ENCODE assay signal across 12 cellular contexts in genomic region chr11:121892131-121892681, GRCh38.
A peak's percentile ranks its signal among the peaks of the same experiment; 100 is the strongest.
DNase-seq lines count a peak whose midpoint lies in the region; ATAC-seq lines count a peak whose summit lies in the region.
"Had no signal": no experiment of that assay in that cellular context is flagged by ENCODE, and none has a peak within 500 bp of the region (broad histone marks: within the 10 kb centered on the region; RNA-seq: fewer than 3 reads in every experiment).

No MANE protein-coding gene starts in this region.

- peak; percentile 67 for DNase-seq in HT1080 (ENCODE audit: low read depth)
- peak; percentile 10 for DNase-seq in amniotic stem cell (lab: John Stamatoyannopoulos, UW)
- DNase-seq in foreskin melanocyte = peak; percentile 19
- peak; percentile 55 for DNase-seq in renal cortical epithelial cell (ENCODE audit: low read depth)
- DNase-seq: activated B cell treated with CpG ODN at 0.5 μM for 24 hours, activated gamma-delta T cell treated with Interleukin-2 at 50 U/mL for 16 hours, NCI-H1048 had no signal

- ATAC-seq in HG03175 (IDR thresholded peaks at IDR 0.05; ENCODE audit: unreplicated experiment) = no peak
- no peak for ATAC-seq in GM19397 (IDR thresholded peaks at IDR 0.05; ENCODE audit: unreplicated experiment)
- no peak for ATAC-seq in GM21526 (IDR thresholded peaks at IDR 0.05; ENCODE audit: low FRiP score, unreplicated experiment)
- no peak for ATAC-seq in GM21825 (IDR thresholded peaks at IDR 0.05; ENCODE audit: unreplicated experiment)
- ATAC-seq: HCT116 had no signal

Comparison
In these comparisons a context has a peak if more than half of its experiments do, and no peak if none do; other contexts are left out.
1. DNase-seq: peak in every context shown above with its lines; median percentile 67 in HT1080; 55 in renal cortical epithelial cell; 19 in foreskin melanocyte; 10 in amniotic stem cell.